ENCODE assay signal across 2 cellular contexts in the genomic region with DNA sequence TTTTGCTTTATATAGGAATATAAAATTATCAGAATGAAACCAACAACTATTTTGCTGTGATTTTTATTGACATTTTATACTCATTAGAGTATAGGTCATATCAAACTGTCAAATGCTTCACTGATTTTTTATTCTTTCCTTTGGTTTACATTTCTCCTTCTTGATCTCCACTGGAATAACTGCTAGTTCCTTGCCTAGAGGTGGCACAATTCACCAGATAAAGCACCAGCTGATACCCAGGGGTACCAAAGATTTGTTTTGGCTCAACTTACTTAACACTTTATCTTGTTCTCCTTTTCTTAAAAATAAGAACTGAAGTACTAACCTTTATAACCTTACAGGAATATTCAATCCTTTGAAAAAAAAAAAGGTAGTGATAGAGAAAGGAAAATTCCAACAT.
TF ChIP-seq lines count a peak whose summit lies in the region.

No MANE protein-coding gene starts in this region.

TF ChIP-seq in Ishikawa, 13 proteins besides CTCF, POLR2A, EP300 and RAD21 (continued from another document):
- TF ChIP-seq USF1 (IDR thresholded peaks at IDR 0.05) (no peak), CEBPB (IDR thresholded peaks at IDR 0.05) (no peak), CREB1 (IDR thresholded peaks at IDR 0.05; ENCODE audit: low read depth) (no peak), FOXM1 (IDR thresholded peaks at IDR 0.05; ENCODE audit: borderline replicate concordance, low read depth) (no peak), MAX (IDR thresholded peaks at IDR 0.05) (no peak), NFIC (IDR thresholded peaks at IDR 0.05) (no peak), TEAD4 (IDR thresholded peaks at IDR 0.05) (no peak), TCF12 (IDR thresholded peaks at IDR 0.05; ENCODE audit: low read depth) (no peak), EGR1 (IDR thresholded peaks at IDR 0.05) (no peak), ZBTB7A (IDR thresholded peaks at IDR 0.05; ENCODE audit: low read depth) (no peak), TAF1 (IDR thresholded peaks at IDR 0.05; ENCODE audit: low read depth) (no peak)
- TF ChIP-seq, protein P1, sequence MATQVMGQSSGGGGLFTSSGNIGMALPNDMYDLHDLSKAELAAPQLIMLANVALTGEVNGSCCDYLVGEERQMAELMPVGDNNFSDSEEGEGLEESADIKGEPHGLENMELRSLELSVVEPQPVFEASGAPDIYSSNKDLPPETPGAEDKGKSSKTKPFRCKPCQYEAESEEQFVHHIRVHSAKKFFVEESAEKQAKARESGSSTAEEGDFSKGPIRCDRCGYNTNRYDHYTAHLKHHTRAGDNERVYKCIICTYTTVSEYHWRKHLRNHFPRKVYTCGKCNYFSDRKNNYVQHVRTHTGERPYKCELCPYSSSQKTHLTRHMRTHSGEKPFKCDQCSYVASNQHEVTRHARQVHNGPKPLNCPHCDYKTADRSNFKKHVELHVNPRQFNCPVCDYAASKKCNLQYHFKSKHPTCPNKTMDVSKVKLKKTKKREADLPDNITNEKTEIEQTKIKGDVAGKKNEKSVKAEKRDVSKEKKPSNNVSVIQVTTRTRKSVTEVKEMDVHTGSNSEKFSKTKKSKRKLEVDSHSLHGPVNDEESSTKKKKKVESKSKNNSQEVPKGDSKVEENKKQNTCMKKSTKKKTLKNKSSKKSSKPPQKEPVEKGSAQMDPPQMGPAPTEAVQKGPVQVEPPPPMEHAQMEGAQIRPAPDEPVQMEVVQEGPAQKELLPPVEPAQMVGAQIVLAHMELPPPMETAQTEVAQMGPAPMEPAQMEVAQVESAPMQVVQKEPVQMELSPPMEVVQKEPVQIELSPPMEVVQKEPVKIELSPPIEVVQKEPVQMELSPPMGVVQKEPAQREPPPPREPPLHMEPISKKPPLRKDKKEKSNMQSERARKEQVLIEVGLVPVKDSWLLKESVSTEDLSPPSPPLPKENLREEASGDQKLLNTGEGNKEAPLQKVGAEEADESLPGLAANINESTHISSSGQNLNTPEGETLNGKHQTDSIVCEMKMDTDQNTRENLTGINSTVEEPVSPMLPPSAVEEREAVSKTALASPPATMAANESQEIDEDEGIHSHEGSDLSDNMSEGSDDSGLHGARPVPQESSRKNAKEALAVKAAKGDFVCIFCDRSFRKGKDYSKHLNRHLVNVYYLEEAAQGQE (IDR thresholded peaks at IDR 0.05; ENCODE audit: low read depth): no peak
TF ChIP-seq in Ishikawa: peak in this region for 0.

TF ChIP-seq in H1, 55 proteins besides CTCF, POLR2A, EP300 and RAD21 (continued from another document):
- TF ChIP-seq ASH2L (IDR thresholded peaks at IDR 0.05; ENCODE audit: low read length) (no peak), EGR1 (IDR thresholded peaks at IDR 0.05; ENCODE audit: borderline replicate concordance, low read depth, low read length) (no peak), KDM1A (IDR thresholded peaks at IDR 0.05; ENCODE audit: borderline replicate concordance, low read length) (no peak), POLR2AphosphoS5 (IDR thresholded peaks at IDR 0.05; ENCODE audit: low read depth, low read length) (no peak)
